In genomic region chr1:32650752-32651460, GRCh38 we compare ENCODE assay signal across 8 cellular contexts. TPM values are rescaled to one million over a fixed set of nuclear protein-coding genes. Genes with fewer than 3 reads are reported as not detected.
DNase-seq lines count a peak whose midpoint lies in the region; ATAC-seq and TF ChIP-seq lines count a peak whose summit lies in the region.

TSS of gene RBBP4 (plus strand) at chr1:32651208. CDS start at chr1:32651307, 99 bp downstream.

- intact Hi-C loops in left ventricle myocardium inferior (cut with micrococcal nuclease) (no loop called here), prostate gland (cut with DNase I) (loop anchor here (2.0 kb wide), 1 partner anchor 52 kb away; the partner anchor contains the start of gene SYNC)

- peak within 1 kb of the TSS; percentile 98 for H3K27ac Mint-ChIP-seq in T-helper 1 cell treated with Interleukin-12 subunit alpha and Interleukin-12 subunit beta and Interleukin-4 antibody, amounts not matched to agents 30 μg/mL and 1 μg/mL, for 36 hours

- H3K36me3 ChIP-seq in left ventricle myocardium inferior (peaks cover 39% of the 10 kb centered on the region), prostate gland (no peaks in the 10 kb centered on the region), urinary bladder (ENCODE audit: insufficient read depth) (peaks cover 3% of the 10 kb centered on the region)

- H3K9me3 ChIP-seq in left ventricle myocardium inferior (replicated peaks) (no peaks in the 10 kb centered on the region), prostate gland (no peaks in the 10 kb centered on the region)

- under 1% methylated on average over 44 of the region's 67 CpGs for WGBS in prostate gland
- under 1% methylated on average over 67 of the region's 67 CpGs for WGBS in urinary bladder

- H3K9me3 Mint-ChIP-seq in T-helper 1 cell treated with Interleukin-12 subunit alpha and Interleukin-12 subunit beta and Interleukin-4 antibody, amounts not matched to agents 30 μg/mL and 1 μg/mL, for 36 hours, result no peaks in the 10 kb centered on the region

- TF ChIP-seq CTCF in GM13977 (IDR thresholded peaks at IDR 0.05; ENCODE audit: extremely low read depth, insufficient read depth, missing control alignments) (no peak), left ventricle myocardium inferior (IDR thresholded peaks at IDR 0.05; ENCODE audit: borderline replicate concordance) (peak; percentile 20), prostate gland (IDR thresholded peaks at IDR 0.05) (peak in 2 of 4 experiments; percentile 3 to 14)

- peak within 1 kb of the TSS; percentile 90 for H3K4me3 Mint-ChIP-seq in T-helper 1 cell treated with Interleukin-12 subunit alpha and Interleukin-12 subunit beta and Interleukin-4 antibody, amounts not matched to agents 30 μg/mL and 1 μg/mL, for 36 hours

- H3K36me3 Mint-ChIP-seq in T-helper 1 cell treated with Interleukin-12 subunit alpha and Interleukin-12 subunit beta and Interleukin-4 antibody, amounts not matched to agents 30 μg/mL and 1 μg/mL, for 36 hours (ENCODE audit: low read depth), result peaks cover 42% of the 10 kb centered on the region

- H3K27me3 ChIP-seq in left ventricle myocardium inferior (ENCODE audit: low read depth) (no peaks in the 10 kb centered on the region), prostate gland (replicated peaks; ENCODE audit: insufficient read depth) (no peaks in the 10 kb centered on the region)

- peak; percentile 84 for TF ChIP-seq POLR2A in prostate gland (IDR thresholded peaks at IDR 0.05)

- DNase-seq in GM13977 (ENCODE audit: low spot score), result peak; percentile 97
- peak; percentile 87 for DNase-seq in NCI-H1694 (lab: John Stamatoyannopoulos, UW)
- peak; percentile 87 for DNase-seq in amniotic stem cell (lab: John Stamatoyannopoulos, UW)
- peak; percentile 99 for DNase-seq in left ventricle myocardium inferior
- peak; percentile 98 for DNase-seq in prostate gland (ENCODE audit: low spot score)

- peaks cover 43% of the 10 kb centered on the region for H3K4me1 Mint-ChIP-seq in T-helper 1 cell treated with Interleukin-12 subunit alpha and Interleukin-12 subunit beta and Interleukin-4 antibody, amounts not matched to agents 30 μg/mL and 1 μg/mL, for 36 hours (ENCODE audit: low read depth)

- in situ Hi-C loops in GM13977 (cut with MboI; ENCODE audit: low pct_unique_long_range_greater_than_20kb, low sequenced_read_pairs, unreplicated experiment), result no loop called here

- H3K27me3 Mint-ChIP-seq in T-helper 1 cell treated with Interleukin-12 subunit alpha and Interleukin-12 subunit beta and Interleukin-4 antibody, amounts not matched to agents 30 μg/mL and 1 μg/mL, for 36 hours (ENCODE audit: low read depth), result no peaks in the 10 kb centered on the region

- H3K4me3 ChIP-seq in left ventricle myocardium inferior, result peak within 1 kb of the TSS; percentile 80
- peak within 1 kb of the TSS; percentile 87 for H3K4me3 ChIP-seq in prostate gland
- peak within 1 kb of the TSS; percentile 71 for H3K4me3 ChIP-seq in urinary bladder (ENCODE audit: low read depth, low read length)

- ATAC-seq in HG02884 (IDR thresholded peaks at IDR 0.05; ENCODE audit: unreplicated experiment), result peak; percentile 77

- H3K4me1 ChIP-seq in left ventricle myocardium inferior (peaks cover 80% of the 10 kb centered on the region), prostate gland (replicated peaks) (peaks cover 9% of the 10 kb centered on the region), urinary bladder (ENCODE audit: insufficient read depth) (no peaks in the 10 kb centered on the region)

- H3K27ac ChIP-seq in left ventricle myocardium inferior (replicated peaks) (peak within 1 kb of the TSS; percentile 100), prostate gland (peak within 1 kb of the TSS; percentile 100), urinary bladder (ENCODE audit: low read depth) (peak within 1 kb of the TSS; percentile 90)

RNA-seq across cellular contexts. Expression of gene RBBP4, which starts in this region (rescaled TPM):
- total RNA-seq in left ventricle myocardium inferior, result 96.6 TPM
- total RNA-seq in prostate gland, result 100 to 1,000 TPM; 122 to 183 TPM
- total RNA-seq in urinary bladder, result 151 TPM
- 82.6 TPM for polyA plus RNA-seq in urinary bladder

Comparison
In these comparisons a context has a peak if more than half of its experiments do, and no peak if none do; other contexts are left out.
1. Peak in every context shown above with its lines: DNase-seq, ATAC-seq, H3K4me3 ChIP-seq and H3K27ac ChIP-seq.